In genomic region chr3:16568115-16568514, GRCh38 we compare ENCODE assay signal across 4 cellular contexts. TPM values are rescaled to one million over a fixed set of nuclear protein-coding genes. Genes with fewer than 3 reads are reported as not detected.
"Had no signal": no experiment of that assay in that cellular context is flagged by ENCODE, and none has a peak within 500 bp of the region (broad histone marks: within the 10 kb centered on the region; RNA-seq: fewer than 3 reads in every experiment).

No MANE protein-coding gene starts in this region.

- DNase-seq: GDM1, GF-D8 had no signal

- ATAC-seq: GM12878 had no signal

- H3K4me3 ChIP-seq: GM12878 had no signal

RNA-seq across cellular contexts. Expression of gene DAZL, which starts 37.1 kb away (rescaled TPM):
- total RNA-seq: G401 had no signal
